Comparison of ENCODE assay signal across 9 cellular contexts in genomic region chr20:5835870-5836269, GRCh38.
DNase-seq lines count a peak whose midpoint lies in the region; ATAC-seq and TF ChIP-seq lines count a peak whose summit lies in the region.
"Had no signal": no experiment of that assay in that cellular context is flagged by ENCODE, and none has a peak within 500 bp of the region (broad histone marks: within the 10 kb centered on the region; RNA-seq: fewer than 3 reads in every experiment).

No MANE protein-coding gene starts in this region.

- H3K27me3 ChIP-seq in smooth muscle cell (ENCODE audit: low read depth): no peaks in the 10 kb centered on the region
- H3K27me3 ChIP-seq: neural progenitor cell had no signal

- CTCF ChIA-PET in activated CD4-positive, alpha-beta T cell treated with anti-CD3 and anti-CD28 coated beads, Interleukin-2, amount 10 ng/mL, durations not matched to agents 7 days and 5 days (lab: Charles Lee): interaction anchor here (1.0 to 1.4 kb wide), 2 partner anchors 10 to 43 kb away, joined by 3 to 4 read pairs; no protein-coding TSS in a partner anchor
- CTCF ChIA-PET in activated CD8-positive, alpha-beta T cell treated with anti-CD3 and anti-CD28 coated beads, Interleukin-2, amount 10 ng/mL, durations not matched to agents 7 days and 5 days (lab: Charles Lee): interaction anchor here (1.1 to 1.5 kb wide), 3 partner anchors 9 to 306 kb away, joined by 3 to 4 read pairs (median 3); no protein-coding TSS in a partner anchor

- no peaks in the 10 kb centered on the region for H3K4me1 ChIP-seq in smooth muscle cell (ENCODE audit: low read depth)
- H3K4me1 ChIP-seq: neural progenitor cell had no signal

- H3K9me3 ChIP-seq in smooth muscle cell (replicated peaks; ENCODE audit: low read depth): no peaks in the 10 kb centered on the region

- H3K4me2 ChIP-seq in smooth muscle cell: peak overlapping the region; percentile 52
- H3K4me2 ChIP-seq: neural progenitor cell had no signal

- no peaks in the 10 kb centered on the region for H3K36me3 ChIP-seq in smooth muscle cell (ENCODE audit: low read depth)
- H3K36me3 ChIP-seq: neural progenitor cell had no signal

- no peaks in the 10 kb centered on the region for H3K79me2 ChIP-seq in smooth muscle cell (ENCODE audit: low read depth)

- DNase-seq in activated CD4-positive, alpha-beta T cell treated with anti-CD3 and anti-CD28 coated beads, Interleukin-2, amount 10 ng/mL, durations not matched to agents 7 days and 5 days: no peak
- DNase-seq in activated CD4-positive, alpha-beta T cell treated with anti-CD3 and anti-CD28 coated beads for 1 hour: no peak
- DNase-seq in activated CD8-positive, alpha-beta T cell treated with anti-CD3 and anti-CD28 coated beads, Interleukin-2, amount 10 ng/mL, durations not matched to agents 7 days and 5 days: no peak
- DNase-seq in fibroblast of pulmonary artery (ENCODE audit: low read depth) (peak; percentile 70), smooth muscle cell (lab: John Stamatoyannopoulos, UW; ENCODE audit: unreplicated experiment) (no peak), LoVo (ENCODE audit: low spot score) (no peak)

- peak overlapping the region; percentile 42 for H3K27ac Mint-ChIP-seq in activated CD4-positive, alpha-beta T cell treated with anti-CD3 and anti-CD28 coated beads, Interleukin-2, amount 10 ng/mL, durations not matched to agents 7 days and 5 days
- H3K27ac Mint-ChIP-seq in activated CD8-positive, alpha-beta T cell treated with anti-CD3 and anti-CD28 coated beads, Interleukin-2, amount 10 ng/mL, durations not matched to agents 7 days and 5 days: no peak overlapping the region

- WGBS in smooth muscle cell (ENCODE audit: low lambda C conversion rate): 82% methylated on average over 4 of the region's 4 CpGs

- H3K4me3 ChIP-seq in fibroblast of pulmonary artery (replicated peaks; ENCODE audit: low read depth, low read length) (no peak overlapping the region), smooth muscle cell (no peak overlapping the region)
- H3K4me3 ChIP-seq: neural progenitor cell had no signal

- POLR2A ChIA-PET in activated CD4-positive, alpha-beta T cell treated with anti-CD3 and anti-CD28 coated beads, Interleukin-2, amount 10 ng/mL, durations not matched to agents 7 days and 5 days (lab: Charles Lee): interaction anchor here (0.6 kb wide), 1 partner anchor 83 kb away, joined by 3 read pairs; no protein-coding TSS in a partner anchor
- POLR2A ChIA-PET in activated CD8-positive, alpha-beta T cell treated with anti-CD3 and anti-CD28 coated beads, Interleukin-2, amount 10 ng/mL, durations not matched to agents 7 days and 5 days (lab: Charles Lee): interaction anchor here (0.6 kb wide), 1 partner anchor 100 kb away, joined by 3 read pairs; no protein-coding TSS in a partner anchor

- H3K9ac ChIP-seq in smooth muscle cell (ENCODE audit: low read depth): peak overlapping the region; percentile 84
- H3K9ac ChIP-seq: neural progenitor cell had no signal

- no peaks in the 10 kb centered on the region for H3K27me3 Mint-ChIP-seq in activated CD4-positive, alpha-beta T cell treated with anti-CD3 and anti-CD28 coated beads, Interleukin-2, amount 10 ng/mL, durations not matched to agents 7 days and 5 days
- no peaks in the 10 kb centered on the region for H3K27me3 Mint-ChIP-seq in activated CD8-positive, alpha-beta T cell treated with anti-CD3 and anti-CD28 coated beads, Interleukin-2, amount 10 ng/mL, durations not matched to agents 7 days and 5 days (ENCODE audit: low read depth)

- H4K20me1 ChIP-seq in smooth muscle cell (ENCODE audit: low read depth): no peaks in the 10 kb centered on the region

- no peak overlapping the region for H2AFZ ChIP-seq in smooth muscle cell (ENCODE audit: low read depth)
- H2AFZ ChIP-seq: neural progenitor cell had no signal

- no peak overlapping the region for H3K4me3 Mint-ChIP-seq in activated CD4-positive, alpha-beta T cell treated with anti-CD3 and anti-CD28 coated beads, Interleukin-2, amount 10 ng/mL, durations not matched to agents 7 days and 5 days
- H3K4me3 Mint-ChIP-seq in activated CD8-positive, alpha-beta T cell treated with anti-CD3 and anti-CD28 coated beads, Interleukin-2, amount 10 ng/mL, durations not matched to agents 7 days and 5 days: no peak overlapping the region
- H3K4me3 Mint-ChIP-seq: neural progenitor cell had no signal

- TF ChIP-seq CTCF in fibroblast of pulmonary artery (IDR thresholded peaks at IDR 0.05; ENCODE audit: low read length, missing control alignments): no peak
- TF ChIP-seq CTCF in smooth muscle cell (IDR thresholded peaks at IDR 0.05; ENCODE audit: borderline replicate concordance, insufficient read depth, poor library complexity, severe bottlenecking): no peak

- ATAC-seq in activated CD8-positive, alpha-beta T cell treated with anti-CD3 and anti-CD28 coated beads, Interleukin-2, amount 10 ng/mL, durations not matched to agents 7 days and 5 days: peak; percentile 64
- ATAC-seq in GM21526 (IDR thresholded peaks at IDR 0.05; ENCODE audit: low FRiP score, unreplicated experiment): no peak
- no peak for ATAC-seq in HG02885 (IDR thresholded peaks at IDR 0.05; ENCODE audit: poor library complexity, unreplicated experiment)

- H3F3A ChIP-seq in smooth muscle cell (ENCODE audit: low read depth): no peaks in the 10 kb centered on the region

- H3K36me3 Mint-ChIP-seq in activated CD4-positive, alpha-beta T cell treated with anti-CD3 and anti-CD28 coated beads, Interleukin-2, amount 10 ng/mL, durations not matched to agents 7 days and 5 days (ENCODE audit: low read depth): peaks cover 8% of the 10 kb centered on the region
- H3K36me3 Mint-ChIP-seq in activated CD8-positive, alpha-beta T cell treated with anti-CD3 and anti-CD28 coated beads, Interleukin-2, amount 10 ng/mL, durations not matched to agents 7 days and 5 days (ENCODE audit: low read depth): peaks cover 6% of the 10 kb centered on the region
- H3K36me3 Mint-ChIP-seq: neural progenitor cell had no signal

- peaks cover 4% of the 10 kb centered on the region for H3K9me3 Mint-ChIP-seq in activated CD4-positive, alpha-beta T cell treated with anti-CD3 and anti-CD28 coated beads, Interleukin-2, amount 10 ng/mL, durations not matched to agents 7 days and 5 days
- H3K9me3 Mint-ChIP-seq in activated CD8-positive, alpha-beta T cell treated with anti-CD3 and anti-CD28 coated beads, Interleukin-2, amount 10 ng/mL, durations not matched to agents 7 days and 5 days (ENCODE audit: insufficient read depth): no peaks in the 10 kb centered on the region

- peak overlapping the region; percentile 90 for H3K27ac ChIP-seq in smooth muscle cell (ENCODE audit: low read depth)
- H3K27ac ChIP-seq: neural progenitor cell had no signal

- H3K4me1 Mint-ChIP-seq in activated CD4-positive, alpha-beta T cell treated with anti-CD3 and anti-CD28 coated beads, Interleukin-2, amount 10 ng/mL, durations not matched to agents 7 days and 5 days: peaks cover 20% of the 10 kb centered on the region
- peaks cover 18% of the 10 kb centered on the region for H3K4me1 Mint-ChIP-seq in activated CD8-positive, alpha-beta T cell treated with anti-CD3 and anti-CD28 coated beads, Interleukin-2, amount 10 ng/mL, durations not matched to agents 7 days and 5 days (ENCODE audit: low read depth)
- H3K4me1 Mint-ChIP-seq: neural progenitor cell had no signal
